ENCODE assay signal across 33 cellular contexts in the genomic region with DNA sequence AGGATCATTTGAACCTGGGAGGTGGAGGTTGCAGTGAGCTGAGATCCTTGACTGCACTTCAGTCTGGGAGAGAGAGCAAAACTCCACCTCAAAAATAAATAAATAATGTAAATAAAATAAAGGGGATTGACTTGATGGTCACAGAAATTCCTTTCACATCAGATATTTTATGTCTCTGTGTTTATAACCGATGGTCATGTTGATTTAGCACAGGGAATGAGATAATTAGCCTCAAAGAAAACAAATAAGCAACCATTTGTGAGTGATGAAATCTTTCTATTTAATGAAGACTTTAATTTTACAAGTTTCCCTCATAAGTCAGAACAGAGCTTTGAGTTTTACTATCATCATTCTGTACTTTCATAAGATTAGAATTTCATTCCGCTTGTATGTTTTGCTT.
"Had no signal": no experiment of that assay in that cellular context is flagged by ENCODE, and none has a peak within 500 bp of the region (broad histone marks: within the 10 kb centered on the region; RNA-seq: fewer than 3 reads in every experiment).

No MANE protein-coding gene starts in this region.

- DNase-seq: activated effector memory CD4-positive, alpha-beta T cell treated with anti-CD3 and anti-CD28 coated beads, Interleukin-2, amount 50 U/mL, for 16 hours; activated effector memory CD4-positive, alpha-beta T cell treated with Interleukin-2 at 50 U/mL for 16 hours; activated gamma-delta T cell; activated gamma-delta T cell treated with Interleukin-2 at 50 U/mL for 16 hours; activated naive CD4-positive, alpha-beta T cell; activated naive CD4-positive, alpha-beta T cell treated with anti-CD3 and anti-CD28 coated beads for 36 hours; activated naive CD4-positive, alpha-beta T cell treated with anti-CD3 and anti-CD28 coated beads, Interleukin-2, amount 10 ng/mL, durations not matched to agents 7 days and 5 days; activated naive CD4-positive, alpha-beta T cell treated with anti-CD3 and anti-CD28 coated beads, Interleukin-2, amount 50 U/mL, for 16 hours; activated naive CD4-positive, alpha-beta T cell treated with Interleukin-2 at 50 U/mL for 16 hours; activated naive CD8-positive, alpha-beta T cell treated with anti-CD3 and anti-CD28 coated beads for 36 hours; activated naive CD8-positive, alpha-beta T cell treated with anti-CD3 and anti-CD28 coated beads, Interleukin-2, amount 10 ng/mL, durations not matched to agents 7 days and 5 days; activated naive CD8-positive, alpha-beta T cell treated with anti-CD3 and anti-CD28 coated beads, Interleukin-2, amount 50 U/mL, for 24 hours; activated T-cell treated with anti-CD3 and anti-CD28 coated beads, Interleukin-2, amount 50 U/mL, for 24 hours; activated T-cell treated with anti-CD3 and anti-CD28 coated beads, Interleukin-2, amount 50 U/mL, for 4 hours; activated T-cell treated with anti-CD3 and anti-CD28 coated beads, Interleukin-2, amount 50 U/mL, for 48 hours; activated T-cell treated with anti-CD3 and anti-CD28 coated beads, Interleukin-2, amount 50 U/mL, for 72 hours; adrenal gland; amniotic stem cell; amygdala; anterior cingulate cortex; aorta; body of pancreas; brain microvascular endothelial cell; caudate nucleus; central memory CD4-positive, alpha-beta T cell; cerebellar nuclear complex had no signal

- FAIRE-seq: astrocyte, bronchial epithelial cell had no signal

- H3K9me3 ChIP-seq: adrenal gland, ascending aorta, body of pancreas, breast epithelium had no signal

- H3K4me3 ChIP-seq: adrenal gland, ascending aorta, body of pancreas, breast epithelium, cardiac muscle cell had no signal

- H3K27me3 ChIP-seq: adrenal gland, ascending aorta, body of pancreas, brain microvascular endothelial cell, breast epithelium, cardiac muscle cell had no signal

- H3K27ac ChIP-seq: adrenal gland, ascending aorta, body of pancreas, brain microvascular endothelial cell, breast epithelium, cardiac muscle cell had no signal

- H3K4me1 ChIP-seq: adrenal gland, ascending aorta, breast epithelium had no signal

- ATAC-seq: activated naive CD4-positive, alpha-beta T cell treated with anti-CD3 and anti-CD28 coated beads, Interleukin-2, amount 50 U/mL, for 72 hours; activated naive CD8-positive, alpha-beta T cell treated with anti-CD3 and anti-CD28 coated beads, Interleukin-2, amount 50 U/mL, for 24 hours; activated T-cell treated with anti-CD3 and anti-CD28 coated beads, Interleukin-2, amount 50 U/mL, for 4 hours; activated T-cell treated with anti-CD3 and anti-CD28 coated beads, Interleukin-2, amount 50 U/mL, for 72 hours; activated T-helper 17 cell treated with anti-CD3 and anti-CD28 coated beads, Interleukin-2, amount 50 U/mL, for 72 hours; body of pancreas had no signal

- H3K36me3 ChIP-seq: adrenal gland, ascending aorta, brain microvascular endothelial cell, breast epithelium, cardiac muscle cell had no signal
